In the genomic region with DNA sequence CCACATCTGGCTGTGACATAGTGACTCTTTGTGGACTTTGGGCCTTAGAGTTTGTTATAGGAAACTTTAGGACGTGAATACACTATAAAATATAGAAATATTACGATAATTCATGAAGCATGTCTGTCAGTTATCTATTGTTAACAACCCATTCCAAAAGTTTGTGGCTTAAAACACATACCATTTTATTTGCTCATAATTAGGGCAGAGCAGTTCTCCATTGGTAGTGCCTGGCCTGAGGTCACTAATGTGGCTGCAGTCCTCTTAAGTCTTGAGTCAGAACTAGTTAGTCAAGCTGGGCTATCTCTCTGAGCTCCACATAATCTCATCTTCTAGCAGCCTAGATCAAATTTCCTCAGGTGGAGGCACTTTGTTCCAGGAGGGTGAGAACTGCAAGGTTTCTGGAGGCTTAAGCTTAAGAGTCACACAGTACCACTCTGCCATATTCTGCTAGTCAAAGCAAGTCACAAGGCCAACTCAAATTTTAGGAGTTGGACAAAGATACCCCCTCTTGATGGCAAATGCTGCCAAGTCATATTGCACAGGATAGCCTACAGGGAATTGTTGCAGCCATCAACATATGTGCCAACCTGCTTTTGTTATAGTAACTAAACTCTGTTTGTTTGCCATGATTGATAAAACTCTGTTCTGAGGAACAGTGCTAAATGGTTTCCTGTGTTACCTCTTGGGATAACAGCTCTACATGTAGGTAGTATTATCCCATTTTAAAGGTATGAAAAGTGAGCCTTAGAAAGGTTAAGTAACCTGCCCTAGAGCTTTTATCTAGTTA, we compare ENCODE assay signal across 16 cellular contexts. TPM values are rescaled to one million over a fixed set of nuclear protein-coding genes. Genes with fewer than 3 reads are reported as not detected.
DNase-seq lines count a peak whose midpoint lies in the region; ATAC-seq and TF ChIP-seq lines count a peak whose summit lies in the region.
"Had no signal": no experiment of that assay in that cellular context is flagged by ENCODE, and none has a peak within 500 bp of the region (broad histone marks: within the 10 kb centered on the region; RNA-seq: fewer than 3 reads in every experiment).

No MANE protein-coding gene starts in this region.

- intact Hi-C loops in psoas muscle (cut with DNase I): no loop called here
- intact Hi-C loops in testis (cut with DNase I; ENCODE audit: low total_unique reads): no loop called here

- peak overlapping the region; percentile 36 for H3K4me3 ChIP-seq in endodermal cell (ENCODE audit: low read length)
- H3K4me3 ChIP-seq in psoas muscle: no peak overlapping the region
- H3K4me3 ChIP-seq in testis: no peak overlapping the region
- H3K4me3 ChIP-seq: tibial artery had no signal

- no peak for TF ChIP-seq POLR2A in testis (IDR thresholded peaks at IDR 0.05)

- WGBS in endodermal cell (ENCODE audit: insufficient coverage in 1 of 2, insufficient read length in 1 of 2), 2 experiments: 84% methylated on average over 2 of the region's 2 CpGs; no CpG with 5 or more reads in 1 of the 2 experiments
- 95 to 99% (median 96%) methylated on average over 2 of the region's 2 CpGs for WGBS in psoas muscle, 3 donors
- WGBS in testis, 2 donors: 91 to 97% methylated on average over 2 of the region's 2 CpGs

- peaks cover 13% of the 10 kb centered on the region for H3K36me3 Mint-ChIP-seq in endodermal cell (ENCODE audit: low read depth)

- peak overlapping the region; percentile 75 for H3K27ac Mint-ChIP-seq in endodermal cell

- peaks cover 41% of the 10 kb centered on the region for H3K4me1 Mint-ChIP-seq in endodermal cell

- H3K4me3 Mint-ChIP-seq in endodermal cell: no peak overlapping the region

- no peak overlapping the region for H3K27ac ChIP-seq in endodermal cell (ENCODE audit: low read depth, low read length)
- H3K27ac ChIP-seq in psoas muscle: no peak overlapping the region
- H3K27ac ChIP-seq in testis: no peak overlapping the region
- H3K27ac ChIP-seq: tibial artery had no signal

- H3K27me3 ChIP-seq in endodermal cell (ENCODE audit: control insufficient read depth, insufficient read depth, low read length, poor library complexity, severe bottlenecking) (no peaks in the 10 kb centered on the region), psoas muscle (ENCODE audit: insufficient read depth in 3 of 3, low read length in 2 of 3) (no peaks in the 10 kb centered on the region), testis (no peaks in the 10 kb centered on the region)
- H3K27me3 ChIP-seq: tibial artery had no signal

- H3K27me3 Mint-ChIP-seq in endodermal cell (ENCODE audit: insufficient read depth): no peaks in the 10 kb centered on the region

- peak; percentile 54 for DNase-seq in GM04503 (ENCODE audit: low read depth)
- peak; percentile 73 for DNase-seq in NCI-H82 (lab: John Stamatoyannopoulos, UW)
- DNase-seq in endodermal cell: no peak
- no peak for DNase-seq in psoas muscle
- no peak for DNase-seq in KG1 (lab: John Stamatoyannopoulos, UW)
- DNase-seq in testis: no peak
- DNase-seq: activated T-cell treated with anti-CD3 and anti-CD28 coated beads for 4 hours, caudate nucleus, foreskin melanocyte, NCI-H1092, tibial artery had no signal

- no peak for TF ChIP-seq CTCF in endodermal cell (conservative IDR thresholded peaks at IDR 0.05)
- TF ChIP-seq CTCF in psoas muscle (IDR thresholded peaks at IDR 0.05): no peak
- no peak for TF ChIP-seq CTCF in testis (IDR thresholded peaks at IDR 0.05)

- ATAC-seq in psoas muscle (peak in 3 of 4 donors; percentile 54 to 70 (median 63)), HG03139 (IDR thresholded peaks at IDR 0.05; ENCODE audit: unreplicated experiment) (no peak), GM18861 (IDR thresholded peaks at IDR 0.05; ENCODE audit: unreplicated experiment) (no peak)

- H3K9me3 Mint-ChIP-seq in endodermal cell: no peaks in the 10 kb centered on the region

- H3K36me3 ChIP-seq in endodermal cell (ENCODE audit: control insufficient read depth, insufficient read depth, low read length) (peaks cover under 1% of the 10 kb centered on the region), psoas muscle (ENCODE audit: insufficient read depth in 1 of 2, low read depth in 1 of 2) (no peaks in the 10 kb centered on the region), testis (ENCODE audit: low read depth, missing control alignments) (no peaks in the 10 kb centered on the region)
- H3K36me3 ChIP-seq: tibial artery had no signal

- H3K9me3 ChIP-seq in endodermal cell (ENCODE audit: control insufficient read depth, low read length): no peaks in the 10 kb centered on the region
- no peaks in the 10 kb centered on the region for H3K9me3 ChIP-seq in psoas muscle
- no peaks in the 10 kb centered on the region for H3K9me3 ChIP-seq in testis
- H3K9me3 ChIP-seq: tibial artery had no signal

- H3K9ac ChIP-seq in endodermal cell (ENCODE audit: extremely low read depth, low read length, poor library complexity, severe bottlenecking): no peak overlapping the region

- H3K4me1 ChIP-seq in endodermal cell (ENCODE audit: control insufficient read depth, insufficient read depth, low read length): peaks cover 26% of the 10 kb centered on the region
- peaks cover 49% of the 10 kb centered on the region for H3K4me1 ChIP-seq in psoas muscle
- H3K4me1 ChIP-seq in testis: no peaks in the 10 kb centered on the region

RNA-seq across cellular contexts. Expression of a gene that starts 8.7 kb away (rescaled TPM):
- total RNA-seq in endodermal cell (10 to 100 TPM; 28.1 to 28.8 TPM), psoas muscle (10 to 100 TPM; 16.2 to 27.2 (median 21.6) TPM), testis (10 to 100 TPM; 46.0 to 47.6 TPM)
- 13.7 TPM for polyA plus RNA-seq in endodermal cell (2013, experiment 1 of 2)
- 12.5 TPM for polyA plus RNA-seq in endodermal cell (2013, experiment 2 of 2)
- polyA plus RNA-seq in psoas muscle (1 to 10 TPM; 2.4 to 6.9 (median 3.9) TPM), testis (ENCODE audit: insufficient read depth, low read depth, low replicate concordance) (30.9 TPM)

RNA-seq across cellular contexts. Expression of a gene that starts 8.7 kb away (rescaled TPM):
- 100 to 1,000 TPM in 1 of 2 donors, 10 to 100 TPM in 1; 91.8 to 103 TPM for total RNA-seq in endodermal cell
- 74.3 TPM for polyA plus RNA-seq in endodermal cell (2013, experiment 1 of 2)
- 82.7 TPM for polyA plus RNA-seq in endodermal cell (2013, experiment 2 of 2)
- 10 to 100 TPM; 61.0 to 90.8 (median 75.1) TPM for total RNA-seq in psoas muscle
- polyA plus RNA-seq in psoas muscle: 100 to 1,000 TPM in 1 of 3 donors, 10 to 100 TPM in 2; 63.0 to 102 (median 90.1) TPM
- 10 to 100 TPM; 22.5 to 42.9 TPM for total RNA-seq in testis
- 85.5 TPM for polyA plus RNA-seq in testis (ENCODE audit: insufficient read depth, low read depth, low replicate concordance)

RNA-seq across cellular contexts. Expression of a gene that starts 39.9 kb away (rescaled TPM):
- total RNA-seq in endodermal cell (not detected), psoas muscle (not detected), testis (not detected)
- polyA plus RNA-seq in endodermal cell (2013, experiment 1 of 2): not detected
- not detected for polyA plus RNA-seq in endodermal cell (2013, experiment 2 of 2)
- polyA plus RNA-seq in psoas muscle (not detected), testis (ENCODE audit: insufficient read depth, low read depth, low replicate concordance) (4.4 TPM)
- total RNA-seq: G401, liver, posterior vena cava had no signal
- polyA plus RNA-seq: liver had no signal

RNA-seq across cellular contexts. Expression of a gene that starts 53.2 kb away (rescaled TPM):
- total RNA-seq in endodermal cell (not detected), psoas muscle (not detected), testis (under 1 TPM; 0.63 to 0.93 TPM)
- polyA plus RNA-seq in endodermal cell (2013, experiment 1 of 2): not detected
- not detected for polyA plus RNA-seq in endodermal cell (2013, experiment 2 of 2)
- polyA plus RNA-seq in psoas muscle (under 1 TPM in 1 of 3 donors, not detected in 2; 0.08 TPM), testis (ENCODE audit: insufficient read depth, low read depth, low replicate concordance) (0.66 TPM)
- total RNA-seq: G401, liver, posterior vena cava had no signal

Comparison
In these comparisons a context has a peak if more than half of its experiments do, and no peak if none do; other contexts are left out.
1. DNase-seq: peak in GM04503 (single experiment) and NCI-H82 (single experiment); none in endodermal cell (single experiment), psoas muscle (0 of 2), KG1 (single experiment) and testis (single experiment).
2. ATAC-seq: peak in psoas muscle (3 of 4); none in HG03139 (single experiment) and GM18861 (single experiment).